ENCODE assay signal across 1 cellular context in the genomic region with DNA sequence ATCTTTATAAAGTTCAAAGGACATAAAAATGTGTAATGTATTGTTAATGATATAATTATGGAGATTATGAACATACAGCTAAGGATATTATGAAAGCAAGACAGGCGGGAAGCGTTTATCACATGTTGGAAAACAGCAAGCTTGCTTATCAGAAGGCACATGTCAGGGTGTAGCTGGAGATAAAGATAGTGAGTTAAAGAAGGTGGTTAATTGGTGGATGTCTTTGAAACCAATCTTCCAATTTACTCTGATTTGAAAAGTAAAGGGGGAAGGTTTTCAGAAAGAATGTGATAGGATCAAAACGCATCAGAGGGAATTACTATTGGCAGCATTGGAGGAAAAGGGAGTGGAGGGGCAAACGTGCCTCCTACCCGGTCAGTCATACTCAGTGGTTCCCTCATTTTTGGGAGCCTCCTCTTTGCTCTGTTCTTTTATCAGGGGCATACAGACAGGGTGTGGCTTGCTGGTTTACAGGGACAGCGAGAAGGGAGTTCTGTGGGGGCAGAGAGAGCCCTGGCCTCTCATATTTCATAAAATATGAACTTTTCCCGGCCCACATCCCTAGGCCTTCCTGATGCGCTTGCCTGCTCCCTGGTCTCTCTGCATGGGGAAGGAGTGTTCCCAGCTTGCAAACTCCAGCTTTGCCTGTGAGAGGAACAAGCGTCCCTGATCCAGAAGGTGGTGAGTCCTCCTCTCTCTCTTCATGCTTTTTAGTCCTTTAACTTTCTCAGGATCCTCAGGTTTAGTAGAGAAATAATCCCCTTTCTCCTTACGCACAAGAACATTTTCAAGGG.
TF ChIP-seq lines count a peak whose summit lies in the region.

No MANE protein-coding gene starts in this region.

TF ChIP-seq in K562, 482 proteins besides CTCF, POLR2A, EP300 and RAD21 (continued from another document and continues in another):
- TF ChIP-seq TEAD4 (IDR thresholded peaks at IDR 0.05; ENCODE audit: low read length) (peak; percentile 98), TEAD4 (CRISPR knock-in tag; IDR thresholded peaks at IDR 0.05; ENCODE audit: borderline replicate concordance) (no peak), RBBP5 (IDR thresholded peaks at IDR 0.05; ENCODE audit: borderline replicate concordance, insufficient read depth, low read length, poor library complexity, severe bottlenecking) (peak; percentile 19), ZNF644 (tag; IDR thresholded peaks at IDR 0.05; ENCODE audit: low read depth) (peak; percentile 91; the same call in 1 of the 2 replicates), HMGN3 (IDR thresholded peaks at IDR 0.05; ENCODE audit: borderline replicate concordance, extremely low read depth, insufficient read length, low read depth, low read length) (peak; percentile 97), ZNF830 (CRISPR knock-in tag; IDR thresholded peaks at IDR 0.05) (no peak), TAF1 (IDR thresholded peaks at IDR 0.05; ENCODE audit: control insufficient read depth, extremely low read depth, insufficient read depth, low read length, severe bottlenecking) (peak; percentile 45), SREBF1 (IDR thresholded peaks at IDR 0.05; ENCODE audit: borderline replicate concordance, low read depth, low read length) (no peak), MAFF (IDR thresholded peaks at IDR 0.05; ENCODE audit: low read length) (no peak), KLF1 (tag; IDR thresholded peaks at IDR 0.05) (peak; percentile 100), KLF16 (IDR thresholded peaks at IDR 0.05) (peak; percentile 94), HIVEP1 (CRISPR knock-in tag; IDR thresholded peaks at IDR 0.05) (no peak), ZC3H8 (IDR thresholded peaks at IDR 0.05) (0 out of 2 replicates have a peak, but pooled peaks have one; percentile 47), ZNF175 (CRISPR knock-in tag; IDR thresholded peaks at IDR 0.05; ENCODE audit: low read depth) (no peak), SMARCB1 (IDR thresholded peaks at IDR 0.05; ENCODE audit: insufficient read length, low read depth) (peak; percentile 90), LCOR (CRISPR knock-in tag; IDR thresholded peaks at IDR 0.05) (peak; percentile 98), BDP1 (IDR thresholded peaks at IDR 0.05; ENCODE audit: insufficient read depth, insufficient read length) (no peak), JUN (IDR thresholded peaks at IDR 0.05; ENCODE audit: borderline replicate concordance, low read depth, low read length) (peak; percentile 9; the same call in 1 of the 2 replicates), JUN (CRISPR knock-in tag; IDR thresholded peaks at IDR 0.05; ENCODE audit: borderline replicate concordance) (no peak), FOSL1 (tag; conservative IDR thresholded peaks at IDR 0.05) (peak; percentile 80), DMBX1 (CRISPR knock-in tag; IDR thresholded peaks at IDR 0.05; ENCODE audit: borderline replicate concordance) (peak; percentile 59; the same call in 1 of the 2 replicates), NRF1 (conservative IDR thresholded peaks at IDR 0.05 in 1 of 2, IDR thresholded peaks at IDR 0.05 in 1 of 2) (peak in 1 of 2 experiments; percentile 12; a peak in 1 of 4 replicates), ZNF717 (CRISPR knock-in tag; IDR thresholded peaks at IDR 0.05) (no peak), ZNF507 (tag; conservative IDR thresholded peaks at IDR 0.05) (no peak), LEF1 (IDR thresholded peaks at IDR 0.05) (peak; percentile 98), ZNF133 (CRISPR knock-in tag; IDR thresholded peaks at IDR 0.05) (no peak), GABPB2 (CRISPR knock-in tag; conservative IDR thresholded peaks at IDR 0.05) (no peak), RBM14 (IDR thresholded peaks at IDR 0.05; ENCODE audit: borderline replicate concordance, insufficient read depth, low read depth, low read length) (no peak), ZNF696 (CRISPR knock-in tag; conservative IDR thresholded peaks at IDR 0.05) (no peak)
- TF ChIP-seq, protein P1, sequence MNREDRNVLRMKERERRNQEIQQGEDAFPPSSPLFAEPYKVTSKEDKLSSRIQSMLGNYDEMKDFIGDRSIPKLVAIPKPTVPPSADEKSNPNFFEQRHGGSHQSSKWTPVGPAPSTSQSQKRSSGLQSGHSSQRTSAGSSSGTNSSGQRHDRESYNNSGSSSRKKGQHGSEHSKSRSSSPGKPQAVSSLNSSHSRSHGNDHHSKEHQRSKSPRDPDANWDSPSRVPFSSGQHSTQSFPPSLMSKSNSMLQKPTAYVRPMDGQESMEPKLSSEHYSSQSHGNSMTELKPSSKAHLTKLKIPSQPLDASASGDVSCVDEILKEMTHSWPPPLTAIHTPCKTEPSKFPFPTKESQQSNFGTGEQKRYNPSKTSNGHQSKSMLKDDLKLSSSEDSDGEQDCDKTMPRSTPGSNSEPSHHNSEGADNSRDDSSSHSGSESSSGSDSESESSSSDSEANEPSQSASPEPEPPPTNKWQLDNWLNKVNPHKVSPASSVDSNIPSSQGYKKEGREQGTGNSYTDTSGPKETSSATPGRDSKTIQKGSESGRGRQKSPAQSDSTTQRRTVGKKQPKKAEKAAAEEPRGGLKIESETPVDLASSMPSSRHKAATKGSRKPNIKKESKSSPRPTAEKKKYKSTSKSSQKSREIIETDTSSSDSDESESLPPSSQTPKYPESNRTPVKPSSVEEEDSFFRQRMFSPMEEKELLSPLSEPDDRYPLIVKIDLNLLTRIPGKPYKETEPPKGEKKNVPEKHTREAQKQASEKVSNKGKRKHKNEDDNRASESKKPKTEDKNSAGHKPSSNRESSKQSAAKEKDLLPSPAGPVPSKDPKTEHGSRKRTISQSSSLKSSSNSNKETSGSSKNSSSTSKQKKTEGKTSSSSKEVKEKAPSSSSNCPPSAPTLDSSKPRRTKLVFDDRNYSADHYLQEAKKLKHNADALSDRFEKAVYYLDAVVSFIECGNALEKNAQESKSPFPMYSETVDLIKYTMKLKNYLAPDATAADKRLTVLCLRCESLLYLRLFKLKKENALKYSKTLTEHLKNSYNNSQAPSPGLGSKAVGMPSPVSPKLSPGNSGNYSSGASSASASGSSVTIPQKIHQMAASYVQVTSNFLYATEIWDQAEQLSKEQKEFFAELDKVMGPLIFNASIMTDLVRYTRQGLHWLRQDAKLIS (CRISPR knock-in tag; IDR thresholded peaks at IDR 0.05) = no peak
- TF ChIP-seq, protein P2, sequence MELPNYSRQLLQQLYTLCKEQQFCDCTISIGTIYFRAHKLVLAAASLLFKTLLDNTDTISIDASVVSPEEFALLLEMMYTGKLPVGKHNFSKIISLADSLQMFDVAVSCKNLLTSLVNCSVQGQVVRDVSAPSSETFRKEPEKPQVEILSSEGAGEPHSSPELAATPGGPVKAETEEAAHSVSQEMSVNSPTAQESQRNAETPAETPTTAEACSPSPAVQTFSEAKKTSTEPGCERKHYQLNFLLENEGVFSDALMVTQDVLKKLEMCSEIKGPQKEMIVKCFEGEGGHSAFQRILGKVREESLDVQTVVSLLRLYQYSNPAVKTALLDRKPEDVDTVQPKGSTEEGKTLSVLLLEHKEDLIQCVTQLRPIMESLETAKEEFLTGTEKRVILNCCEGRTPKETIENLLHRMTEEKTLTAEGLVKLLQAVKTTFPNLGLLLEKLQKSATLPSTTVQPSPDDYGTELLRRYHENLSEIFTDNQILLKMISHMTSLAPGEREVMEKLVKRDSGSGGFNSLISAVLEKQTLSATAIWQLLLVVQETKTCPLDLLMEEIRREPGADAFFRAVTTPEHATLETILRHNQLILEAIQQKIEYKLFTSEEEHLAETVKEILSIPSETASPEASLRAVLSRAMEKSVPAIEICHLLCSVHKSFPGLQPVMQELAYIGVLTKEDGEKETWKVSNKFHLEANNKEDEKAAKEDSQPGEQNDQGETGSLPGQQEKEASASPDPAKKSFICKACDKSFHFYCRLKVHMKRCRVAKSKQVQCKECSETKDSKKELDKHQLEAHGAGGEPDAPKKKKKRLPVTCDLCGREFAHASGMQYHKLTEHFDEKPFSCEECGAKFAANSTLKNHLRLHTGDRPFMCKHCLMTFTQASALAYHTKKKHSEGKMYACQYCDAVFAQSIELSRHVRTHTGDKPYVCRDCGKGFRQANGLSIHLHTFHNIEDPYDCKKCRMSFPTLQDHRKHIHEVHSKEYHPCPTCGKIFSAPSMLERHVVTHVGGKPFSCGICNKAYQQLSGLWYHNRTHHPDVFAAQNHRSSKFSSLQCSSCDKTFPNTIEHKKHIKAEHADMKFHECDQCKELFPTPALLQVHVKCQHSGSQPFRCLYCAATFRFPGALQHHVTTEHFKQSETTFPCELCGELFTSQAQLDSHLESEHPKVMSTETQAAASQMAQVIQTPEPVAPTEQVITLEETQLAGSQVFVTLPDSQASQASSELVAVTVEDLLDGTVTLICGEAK (IDR thresholded peaks at IDR 0.05) = no peak; the same call in 1 of the 2 replicates
- TF ChIP-seq, protein P2 (CRISPR knock-in tag; IDR thresholded peaks at IDR 0.05) = no peak
- TF ChIP-seq, protein P3, sequence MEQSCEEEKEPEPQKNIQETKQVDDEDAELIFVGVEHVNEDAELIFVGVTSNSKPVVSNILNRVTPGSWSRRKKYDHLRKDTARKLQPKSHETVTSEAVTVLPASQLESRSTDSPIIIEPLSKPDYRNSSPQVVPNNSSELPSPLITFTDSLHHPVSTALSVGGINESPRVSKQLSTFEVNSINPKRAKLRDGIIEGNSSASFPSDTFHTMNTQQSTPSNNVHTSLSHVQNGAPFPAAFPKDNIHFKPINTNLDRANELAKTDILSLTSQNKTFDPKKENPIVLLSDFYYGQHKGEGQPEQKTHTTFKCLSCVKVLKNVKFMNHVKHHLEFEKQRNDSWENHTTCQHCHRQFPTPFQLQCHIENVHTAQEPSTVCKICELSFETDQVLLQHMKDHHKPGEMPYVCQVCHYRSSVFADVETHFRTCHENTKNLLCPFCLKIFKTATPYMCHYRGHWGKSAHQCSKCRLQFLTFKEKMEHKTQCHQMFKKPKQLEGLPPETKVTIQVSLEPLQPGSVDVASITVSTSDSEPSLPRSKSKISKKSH (CRISPR knock-in tag; IDR thresholded peaks at IDR 0.05) = no peak
- TF ChIP-seq, protein P4, sequence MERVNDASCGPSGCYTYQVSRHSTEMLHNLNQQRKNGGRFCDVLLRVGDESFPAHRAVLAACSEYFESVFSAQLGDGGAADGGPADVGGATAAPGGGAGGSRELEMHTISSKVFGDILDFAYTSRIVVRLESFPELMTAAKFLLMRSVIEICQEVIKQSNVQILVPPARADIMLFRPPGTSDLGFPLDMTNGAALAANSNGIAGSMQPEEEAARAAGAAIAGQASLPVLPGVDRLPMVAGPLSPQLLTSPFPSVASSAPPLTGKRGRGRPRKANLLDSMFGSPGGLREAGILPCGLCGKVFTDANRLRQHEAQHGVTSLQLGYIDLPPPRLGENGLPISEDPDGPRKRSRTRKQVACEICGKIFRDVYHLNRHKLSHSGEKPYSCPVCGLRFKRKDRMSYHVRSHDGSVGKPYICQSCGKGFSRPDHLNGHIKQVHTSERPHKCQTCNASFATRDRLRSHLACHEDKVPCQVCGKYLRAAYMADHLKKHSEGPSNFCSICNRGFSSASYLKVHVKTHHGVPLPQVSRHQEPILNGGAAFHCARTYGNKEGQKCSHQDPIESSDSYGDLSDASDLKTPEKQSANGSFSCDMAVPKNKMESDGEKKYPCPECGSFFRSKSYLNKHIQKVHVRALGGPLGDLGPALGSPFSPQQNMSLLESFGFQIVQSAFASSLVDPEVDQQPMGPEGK (CRISPR knock-in tag; IDR thresholded peaks at IDR 0.05; ENCODE audit: borderline replicate concordance) = no peak
- TF ChIP-seq, protein P5, sequence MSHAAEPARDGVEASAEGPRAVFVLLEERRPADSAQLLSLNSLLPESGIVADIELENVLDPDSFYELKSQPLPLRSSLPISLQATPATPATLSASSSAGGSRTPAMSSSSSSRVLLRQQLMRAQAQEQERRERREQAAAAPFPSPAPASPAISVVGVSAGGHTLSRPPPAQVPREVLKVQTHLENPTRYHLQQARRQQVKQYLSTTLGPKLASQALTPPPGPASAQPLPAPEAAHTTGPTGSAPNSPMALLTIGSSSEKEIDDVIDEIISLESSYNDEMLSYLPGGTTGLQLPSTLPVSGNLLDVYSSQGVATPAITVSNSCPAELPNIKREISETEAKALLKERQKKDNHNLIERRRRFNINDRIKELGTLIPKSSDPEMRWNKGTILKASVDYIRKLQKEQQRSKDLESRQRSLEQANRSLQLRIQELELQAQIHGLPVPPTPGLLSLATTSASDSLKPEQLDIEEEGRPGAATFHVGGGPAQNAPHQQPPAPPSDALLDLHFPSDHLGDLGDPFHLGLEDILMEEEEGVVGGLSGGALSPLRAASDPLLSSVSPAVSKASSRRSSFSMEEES (CRISPR knock-in tag; IDR thresholded peaks at IDR 0.05) = no peak
- TF ChIP-seq, protein P6, sequence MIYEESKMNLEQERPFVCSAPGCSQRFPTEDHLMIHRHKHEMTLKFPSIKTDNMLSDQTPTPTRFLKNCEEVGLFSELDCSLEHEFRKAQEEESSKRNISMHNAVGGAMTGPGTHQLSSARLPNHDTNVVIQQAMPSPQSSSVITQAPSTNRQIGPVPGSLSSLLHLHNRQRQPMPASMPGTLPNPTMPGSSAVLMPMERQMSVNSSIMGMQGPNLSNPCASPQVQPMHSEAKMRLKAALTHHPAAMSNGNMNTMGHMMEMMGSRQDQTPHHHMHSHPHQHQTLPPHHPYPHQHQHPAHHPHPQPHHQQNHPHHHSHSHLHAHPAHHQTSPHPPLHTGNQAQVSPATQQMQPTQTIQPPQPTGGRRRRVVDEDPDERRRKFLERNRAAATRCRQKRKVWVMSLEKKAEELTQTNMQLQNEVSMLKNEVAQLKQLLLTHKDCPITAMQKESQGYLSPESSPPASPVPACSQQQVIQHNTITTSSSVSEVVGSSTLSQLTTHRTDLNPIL (CRISPR knock-in tag; IDR thresholded peaks at IDR 0.05) = no peak
